30 cellular contexts compared by ENCODE assay signal in genomic region chr7:21414795-21415393, GRCh38.
"Had no signal": no experiment of that assay in that cellular context is flagged by ENCODE, and none has a peak within 500 bp of the region (broad histone marks: within the 10 kb centered on the region; RNA-seq: fewer than 3 reads in every experiment).

No MANE protein-coding gene starts in this region.

- H3K27ac ChIP-seq: brain microvascular endothelial cell, colonic mucosa, esophagus muscularis mucosa, foreskin keratinocyte, gastrocnemius medialis, heart left ventricle had no signal

- ATAC-seq: activated CD4-positive, alpha-beta T cell treated with anti-CD3 and anti-CD28 coated beads for 36 hours; activated CD8-positive, alpha-beta memory T cell treated with anti-CD3 and anti-CD28 coated beads, Interleukin-2, amount 10 ng/mL, durations not matched to agents 7 days and 5 days; activated CD8-positive, alpha-beta T cell treated with anti-CD3 and anti-CD28 coated beads, Interleukin-2, amount 10 ng/mL, durations not matched to agents 7 days and 5 days; activated naive CD4-positive, alpha-beta T cell treated with anti-CD3 and anti-CD28 coated beads, Interleukin-2, amount 50 U/mL, for 72 hours; foreskin keratinocyte; gastrocnemius medialis; heart left ventricle; T-helper 17 cell had no signal

- H3K4me1 ChIP-seq: colonic mucosa, foreskin keratinocyte, gastrocnemius medialis had no signal

- H3K27me3 ChIP-seq: brain microvascular endothelial cell, colonic mucosa, gastrocnemius medialis had no signal

- DNase-seq: activated CD4-positive, alpha-beta memory T cell treated with anti-CD3 and anti-CD28 coated beads for 36 hours; activated CD4-positive, alpha-beta T cell treated with anti-CD3 and anti-CD28 coated beads for 36 hours; activated CD4-positive, alpha-beta T cell treated with anti-CD3 and anti-CD28 coated beads, Interleukin-2, amount 10 ng/mL, durations not matched to agents 24 days and 14 days; activated CD4-positive, CD25-positive, alpha-beta regulatory T cell; activated CD4-positive, CD25-positive, alpha-beta regulatory T cell treated with anti-CD3 and anti-CD28 coated beads, Interleukin-2, amount 50 U/mL, for 72 hours; activated CD8-positive, alpha-beta memory T cell treated with anti-CD3 and anti-CD28 coated beads, Interleukin-2, amount 10 ng/mL, durations not matched to agents 7 days and 5 days; activated CD8-positive, alpha-beta memory T cell treated with anti-CD3 and anti-CD28 coated beads, Interleukin-2, amount 50 U/mL, for 4 hours; activated CD8-positive, alpha-beta T cell treated with anti-CD3 and anti-CD28 coated beads, Interleukin-2, amount 10 ng/mL, durations not matched to agents 7 days and 5 days; activated gamma-delta T cell; activated naive CD4-positive, alpha-beta T cell; activated naive CD4-positive, alpha-beta T cell treated with anti-CD3 and anti-CD28 coated beads, Interleukin-2, amount 10 ng/mL, durations not matched to agents 7 days and 5 days; activated naive CD8-positive, alpha-beta T cell treated with anti-CD3 and anti-CD28 coated beads, Interleukin-2, amount 10 ng/mL, durations not matched to agents 7 days and 5 days; activated T-cell treated with anti-CD3 and anti-CD28 coated beads, Interleukin-2, amount 50 U/mL, for 1 hour; activated T-cell treated with anti-CD3 and anti-CD28 coated beads, Interleukin-2, amount 50 U/mL, for 48 hours; anterior cingulate cortex; brain microvascular endothelial cell; colonic mucosa; effector memory CD4-positive, alpha-beta T cell; endodermal cell; foreskin keratinocyte; gastrocnemius medialis; glutamatergic neuron; heart left ventricle; T-helper 17 cell; T1000 had no signal

- H3K9me3 ChIP-seq: colonic mucosa, esophagus muscularis mucosa, gastrocnemius medialis, heart left ventricle had no signal

- H3K9me3 Mint-ChIP-seq: activated CD4-positive, alpha-beta memory T cell treated with anti-CD3 and anti-CD28 coated beads for 36 hours; endodermal cell had no signal

- FAIRE-seq: astrocyte, bronchial epithelial cell had no signal

- H3K36me3 Mint-ChIP-seq: activated CD4-positive, alpha-beta memory T cell treated with anti-CD3 and anti-CD28 coated beads for 36 hours had no signal

- H3K4me3 Mint-ChIP-seq: activated CD4-positive, alpha-beta memory T cell treated with anti-CD3 and anti-CD28 coated beads for 36 hours; activated CD4-positive, alpha-beta T cell treated with anti-CD3 and anti-CD28 coated beads for 36 hours; activated CD4-positive, alpha-beta T cell treated with anti-CD3 and anti-CD28 coated beads, Interleukin-2, amount 10 ng/mL, durations not matched to agents 24 days and 14 days; activated CD8-positive, alpha-beta memory T cell treated with anti-CD3 and anti-CD28 coated beads, Interleukin-2, amount 10 ng/mL, durations not matched to agents 7 days and 5 days; activated CD8-positive, alpha-beta T cell treated with anti-CD3 and anti-CD28 coated beads, Interleukin-2, amount 10 ng/mL, durations not matched to agents 7 days and 5 days; activated naive CD4-positive, alpha-beta T cell treated with anti-CD3 and anti-CD28 coated beads, Interleukin-2, amount 10 ng/mL, durations not matched to agents 7 days and 5 days; activated naive CD8-positive, alpha-beta T cell treated with anti-CD3 and anti-CD28 coated beads, Interleukin-2, amount 10 ng/mL, durations not matched to agents 7 days and 5 days; endodermal cell; T-helper 17 cell; T-helper 2 cell treated with Interferon-gamma antibody and Interleukin-4, amounts not matched to agents 5 μg/mL and 100 μg/mL, for 36 hours had no signal

- H3K27ac Mint-ChIP-seq: activated CD4-positive, alpha-beta memory T cell treated with anti-CD3 and anti-CD28 coated beads for 36 hours; activated CD4-positive, alpha-beta T cell treated with anti-CD3 and anti-CD28 coated beads for 36 hours; activated CD4-positive, alpha-beta T cell treated with anti-CD3 and anti-CD28 coated beads, Interleukin-2, amount 10 ng/mL, durations not matched to agents 24 days and 14 days; activated CD8-positive, alpha-beta memory T cell treated with anti-CD3 and anti-CD28 coated beads, Interleukin-2, amount 10 ng/mL, durations not matched to agents 7 days and 5 days; activated CD8-positive, alpha-beta T cell treated with anti-CD3 and anti-CD28 coated beads, Interleukin-2, amount 10 ng/mL, durations not matched to agents 7 days and 5 days; activated naive CD4-positive, alpha-beta T cell treated with anti-CD3 and anti-CD28 coated beads, Interleukin-2, amount 10 ng/mL, durations not matched to agents 7 days and 5 days; activated naive CD4-positive, alpha-beta T cell treated with anti-CD3 and anti-CD28 coated beads, Interleukin-2, amount 50 U/mL, for 72 hours; activated naive CD8-positive, alpha-beta T cell treated with anti-CD3 and anti-CD28 coated beads, Interleukin-2, amount 10 ng/mL, durations not matched to agents 7 days and 5 days; endodermal cell; T-helper 2 cell treated with Interferon-gamma antibody and Interleukin-4, amounts not matched to agents 5 μg/mL and 100 μg/mL, for 36 hours had no signal

- H3K4me3 ChIP-seq: colonic mucosa, esophagus muscularis mucosa, gastrocnemius medialis, heart left ventricle had no signal

- H3K27me3 Mint-ChIP-seq: activated CD4-positive, alpha-beta memory T cell treated with anti-CD3 and anti-CD28 coated beads for 36 hours; activated CD4-positive, alpha-beta T cell treated with anti-CD3 and anti-CD28 coated beads for 36 hours; activated CD4-positive, alpha-beta T cell treated with anti-CD3 and anti-CD28 coated beads, Interleukin-2, amount 10 ng/mL, durations not matched to agents 24 days and 14 days; activated CD8-positive, alpha-beta memory T cell treated with anti-CD3 and anti-CD28 coated beads, Interleukin-2, amount 10 ng/mL, durations not matched to agents 7 days and 5 days; activated naive CD8-positive, alpha-beta T cell treated with anti-CD3 and anti-CD28 coated beads, Interleukin-2, amount 10 ng/mL, durations not matched to agents 7 days and 5 days; T-helper 17 cell had no signal

- H3K36me3 ChIP-seq: brain microvascular endothelial cell, colonic mucosa, esophagus muscularis mucosa, gastrocnemius medialis, heart left ventricle had no signal
